ENCODE assay signal across 9 cellular contexts in the genomic region with DNA sequence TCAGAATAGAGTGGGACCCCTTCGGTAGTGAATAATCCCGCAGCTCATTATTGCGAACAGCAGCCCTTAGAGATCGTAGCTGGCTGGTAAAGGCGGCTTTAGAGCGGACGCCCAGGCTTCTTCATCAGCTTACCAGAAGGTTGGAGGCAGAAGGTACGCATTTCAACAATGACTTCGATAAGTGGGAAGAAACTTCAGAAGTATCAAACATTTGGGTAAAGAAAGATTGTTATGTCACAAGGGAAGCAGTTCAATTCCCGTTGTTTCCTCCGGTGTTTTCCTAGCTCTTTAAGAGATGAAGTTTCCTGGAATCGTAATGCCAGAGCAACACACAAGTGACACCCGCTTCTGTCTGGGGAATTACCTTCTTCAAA.
A peak's percentile ranks its signal among the peaks of the same experiment; 100 is the strongest.
DNase-seq lines count a peak whose midpoint lies in the region; ATAC-seq and TF ChIP-seq lines count a peak whose summit lies in the region.
"Had no signal": no experiment of that assay in that cellular context is flagged by ENCODE, and none has a peak within 500 bp of the region (broad histone marks: within the 10 kb centered on the region; RNA-seq: fewer than 3 reads in every experiment).

No MANE protein-coding gene starts in this region.

- no peaks in the 10 kb centered on the region for H3K27me3 ChIP-seq in HCT116 (ENCODE audit: insufficient read depth, low read length)
- no peaks in the 10 kb centered on the region for H3K27me3 ChIP-seq in Panc1 (ENCODE audit: control insufficient read depth, insufficient read depth, low read length)
- H3K27me3 ChIP-seq in hepatocyte, result peaks cover 23% of the 10 kb centered on the region

- H3K27ac ChIP-seq in HCT116 (ENCODE audit: low read depth, low read length) (no peak overlapping the region), Panc1 (ENCODE audit: low read length) (peak overlapping the region; percentile 66), hepatocyte (no peak overlapping the region)

- no peak; the same call in none of the 2 replicates for ATAC-seq in HCT116
- peak; percentile 58 for ATAC-seq in Panc1
- no peak for ATAC-seq in GM18519 (IDR thresholded peaks at IDR 0.05; ENCODE audit: low FRiP score, unreplicated experiment)

- H3K4me1 ChIP-seq in HCT116 (ENCODE audit: control insufficient read depth in 1 of 2, insufficient read depth in 2 of 2, low read length in 2 of 2), result peaks cover 7 to 30% of the 10 kb centered on the region in 2 experiments
- H3K4me1 ChIP-seq in Panc1 (ENCODE audit: control insufficient read depth, insufficient read depth, low read length), result no peaks in the 10 kb centered on the region
- H3K4me1 ChIP-seq in hepatocyte (ENCODE audit: insufficient read depth), result no peaks in the 10 kb centered on the region

- H3K9ac ChIP-seq in HCT116 (ENCODE audit: low read length), result no peak overlapping the region

- intact Hi-C loops in HCT116 (cut with micrococcal nuclease), result loop anchor here (5.0 kb wide), 3 partner anchors 45 to 430 kb away; no protein-coding TSS in a partner anchor
- intact Hi-C loops in Panc1 (cut with micrococcal nuclease; ENCODE audit: unreplicated experiment), result loop anchor here (2.0 to 5.0 kb wide), 3 partner anchors 45 to 95 kb away; no protein-coding TSS in a partner anchor

- in situ Hi-C loops in Caki2 (cut with HindIII; ENCODE audit: low pct_unique_long_range_greater_than_20kb, low sequenced_read_pairs), result no loop called here
- in situ Hi-C loops in Panc1 (cut with HindIII; ENCODE audit: low pct_unique_long_range_greater_than_20kb, low sequenced_read_pairs), result no loop called here

- 3% methylated on average over 13 of the region's 13 CpGs for WGBS in hepatocyte (ENCODE audit: low lambda C conversion rate, missing lambda C conversion rate)

- TF ChIP-seq POLR2A in HCT116 (IDR thresholded peaks at IDR 0.05; ENCODE audit: borderline replicate concordance, extremely low read depth, insufficient read depth, insufficient read length), result no peak

- no peak for TF ChIP-seq RAD21 in HCT116 (IDR thresholded peaks at IDR 0.05; ENCODE audit: low read depth)

- H3K79me2 ChIP-seq in HCT116 (ENCODE audit: insufficient read depth, low read length), result no peaks in the 10 kb centered on the region
- H3K79me2 ChIP-seq in hepatocyte, result no peaks in the 10 kb centered on the region

- no peaks in the 10 kb centered on the region for H3K36me3 Mint-ChIP-seq in immature natural killer cell

- no peaks in the 10 kb centered on the region for H3K36me3 ChIP-seq in HCT116 (ENCODE audit: control insufficient read depth in 1 of 2, insufficient read depth in 2 of 2, low read length in 2 of 2)
- H3K36me3 ChIP-seq in Panc1 (ENCODE audit: control insufficient read depth, insufficient read depth, low read length), result no peaks in the 10 kb centered on the region
- no peaks in the 10 kb centered on the region for H3K36me3 ChIP-seq in hepatocyte (replicated peaks; ENCODE audit: insufficient read depth, low read depth)

- RAD21 ChIA-PET in HCT116 (lab: Charles Lee; ENCODE audit: low non-redundant PET in 1 of 2, low total read pairs in 2 of 2, uncharacterized antibody in 2 of 2, unreplicated experiment in 2 of 2), result no interaction called here

- H3K4me2 ChIP-seq in HCT116 (ENCODE audit: low read length), result peak overlapping the region; percentile 22; the same call in 1 of the 2 replicates
- H3K4me2 ChIP-seq in hepatocyte, result peak overlapping the region; percentile 79

- H4K20me1 ChIP-seq in HCT116 (ENCODE audit: insufficient read depth) (no peaks in the 10 kb centered on the region), hepatocyte (ENCODE audit: insufficient read depth, poor library complexity, severe bottlenecking) (no peaks in the 10 kb centered on the region)

- H2AFZ ChIP-seq in HCT116 (ENCODE audit: low read depth, low read length, poor library complexity, severe bottlenecking), result no peak overlapping the region
- H2AFZ ChIP-seq in hepatocyte, result peak overlapping the region; percentile 64

- H3K9me2 ChIP-seq in HCT116 (ENCODE audit: insufficient read depth) (no peaks in the 10 kb centered on the region), hepatocyte (replicated peaks; ENCODE audit: insufficient read depth) (no peaks in the 10 kb centered on the region)

- peaks cover 0 to 3% (median 0%) of the 10 kb centered on the region in 6 donors for H3K9me3 Mint-ChIP-seq in immature natural killer cell
- H3K9me3 Mint-ChIP-seq: dendritic cell treated with granulocyte-macrophage colony-stimulating factor and Interleukin-4, amounts not matched to agents 40 ng/mL and 50 ng/mL, for 4 days had no signal

- no TSS peak for BruUV-seq in HCT116 (replicated peaks; lab: Mats Ljungman, UMichigan)
- no TSS peak for BruUV-seq in Panc1 (replicated peaks; lab: Mats Ljungman, UMichigan)

- H3K4me1 Mint-ChIP-seq in immature natural killer cell, result no peaks in the 10 kb centered on the region

- H3K9me3 ChIP-seq in HCT116 (ENCODE audit: control insufficient read depth in 1 of 2, insufficient read depth in 1 of 2, low read depth in 1 of 2, low read length in 2 of 2) (no peaks in the 10 kb centered on the region), Panc1 (ENCODE audit: control insufficient read depth, insufficient read depth, low read depth, low read length) (no peaks in the 10 kb centered on the region), hepatocyte (ENCODE audit: low read depth) (no peaks in the 10 kb centered on the region)

- no peak for TF ChIP-seq CTCF in HCT116 (IDR thresholded peaks at IDR 0.05 in 2 of 3, conservative IDR thresholded peaks at IDR 0.05 in 1 of 3; ENCODE audit: borderline replicate concordance in 1 of 3, insufficient read depth in 1 of 3, low read depth in 2 of 3, low read length in 2 of 3)
- TF ChIP-seq CTCF in Panc1 (IDR thresholded peaks at IDR 0.05), result no peak
- TF ChIP-seq CTCF in hepatocyte (IDR thresholded peaks at IDR 0.05; ENCODE audit: poor library complexity), result no peak

- H3K4me3 ChIP-seq in HCT116 (replicated peaks in 1 of 2; ENCODE audit: low read depth in 1 of 2, low read length in 2 of 2), result no peak overlapping the region
- H3K4me3 ChIP-seq in Panc1 (ENCODE audit: low read depth in 2 of 2, low read length in 2 of 2), result peak overlapping the region; percentile 67 to 74
- H3K4me3 ChIP-seq in hepatocyte, result peak overlapping the region; percentile 50

- DNase-seq in Caki2 (ENCODE audit: low read depth) (peak; percentile 59), HCT116 (ENCODE audit: low read depth, low spot score) (no peak), Panc1 (ENCODE audit: low read depth, low spot score) (no peak), hepatocyte (ENCODE audit: low spot score) (peak; percentile 21), immature natural killer cell (no peak), ecto neural progenitor cell (ENCODE audit: low spot score) (no peak)
- no peak for DNase-seq in activated naive CD4-positive, alpha-beta T cell treated with Interleukin-2 at 50 U/mL for 16 hours

- POLR2A ChIA-PET in HCT116 (lab: Charles Lee), result no interaction called here
- POLR2A ChIA-PET in Panc1 (lab: Charles Lee), result interaction anchor here (0.6 to 1.1 kb wide), 4 partner anchors 44 to 291 kb away, joined by 3 to 5 read pairs (median 3); no protein-coding TSS in a partner anchor

- H3K4me3 Mint-ChIP-seq in immature natural killer cell, result no peak overlapping the region
- H3K4me3 Mint-ChIP-seq: dendritic cell treated with granulocyte-macrophage colony-stimulating factor and Interleukin-4, amounts not matched to agents 40 ng/mL and 50 ng/mL, for 4 days had no signal

- H3K27ac Mint-ChIP-seq in immature natural killer cell, result no peak overlapping the region
- H3K27ac Mint-ChIP-seq: dendritic cell treated with granulocyte-macrophage colony-stimulating factor and Interleukin-4, amounts not matched to agents 40 ng/mL and 50 ng/mL, for 4 days had no signal

- peaks cover 10 to 21% (median 11%) of the 10 kb centered on the region in 3 donors for H3K27me3 Mint-ChIP-seq in immature natural killer cell (ENCODE audit: low read depth in 3 of 3)

- CTCF ChIA-PET in HCT116 (lab: Charles Lee) (interaction anchor here (1.3 kb wide), 1 partner anchor 18 kb away, joined by 3 read pairs; no protein-coding TSS in a partner anchor), Panc1 (lab: Charles Lee) (interaction anchor here (1.1 kb wide), 1 partner anchor 160 kb away, joined by 4 read pairs; no protein-coding TSS in a partner anchor)

TF ChIP-seq in HCT116, 20 proteins besides CTCF, POLR2A, EP300 and RAD21:
- TF ChIP-seq CBX3 (IDR thresholded peaks at IDR 0.05; ENCODE audit: low read depth) (no peak), EZH2phosphoT487 (IDR thresholded peaks at IDR 0.05; ENCODE audit: borderline replicate concordance) (no peak), SIN3A (IDR thresholded peaks at IDR 0.05; ENCODE audit: low read depth) (no peak), FOSL1 (IDR thresholded peaks at IDR 0.05; ENCODE audit: low read depth) (no peak), JUND (IDR thresholded peaks at IDR 0.05) (no peak)
- TF ChIP-seq, protein P1, sequence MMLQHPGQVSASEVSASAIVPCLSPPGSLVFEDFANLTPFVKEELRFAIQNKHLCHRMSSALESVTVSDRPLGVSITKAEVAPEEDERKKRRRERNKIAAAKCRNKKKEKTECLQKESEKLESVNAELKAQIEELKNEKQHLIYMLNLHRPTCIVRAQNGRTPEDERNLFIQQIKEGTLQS (IDR thresholded peaks at IDR 0.05), result no peak

Comparison
In these comparisons a context has a peak if more than half of its experiments do, and no peak if none do; other contexts are left out.
1. DNase-seq: peak in Caki2 (single experiment) and hepatocyte (single experiment); none in HCT116 (single experiment), Panc1 (single experiment), activated naive CD4-positive, alpha-beta T cell treated with Interleukin-2 at 50 U/mL for 16 hours (single experiment), immature natural killer cell (0 of 3) and ecto neural progenitor cell (single experiment).
2. H3K4me3 ChIP-seq: peak in Panc1 (2 of 2) and hepatocyte (single experiment); none in HCT116 (0 of 2).